In genomic region chr6:47047479-47048411, GRCh38 we compare ENCODE assay signal across 8 cellular contexts. TPM values are rescaled to one million over a fixed set of nuclear protein-coding genes. Genes with fewer than 3 reads are reported as not detected.
DNase-seq lines count a peak whose midpoint lies in the region; ATAC-seq and TF ChIP-seq lines count a peak whose summit lies in the region.

No MANE protein-coding gene starts in this region.

- no peaks in the 10 kb centered on the region for H3K4me1 ChIP-seq in uterus

- H3K9me3 ChIP-seq in uterus, result no peaks in the 10 kb centered on the region

- H3K27ac ChIP-seq in uterus, result no peak overlapping the region

- TF ChIP-seq CTCF in GM12865 (IDR thresholded peaks at IDR 0.05; ENCODE audit: insufficient read depth, low read depth, low read length, missing control alignments) (peak; percentile 70), epithelial cell of esophagus (IDR thresholded peaks at IDR 0.05; ENCODE audit: insufficient read depth, low read depth, low read length, missing control alignments) (peak; percentile 89), uterus (IDR thresholded peaks at IDR 0.05) (peak; percentile 71 to 81 (median 74))

- TF ChIP-seq POLR2A in uterus (IDR thresholded peaks at IDR 0.05), result no peak

- no peak overlapping the region for H3K4me3 ChIP-seq in GM12865 (ENCODE audit: low read depth, low read length)
- no peak overlapping the region for H3K4me3 ChIP-seq in epithelial cell of esophagus (ENCODE audit: low read length)
- no peak overlapping the region for H3K4me3 ChIP-seq in uterus

- DNase-seq in AG08395 (ENCODE audit: low spot score) (peak; percentile 74), GM12865 (ENCODE audit: low read depth) (peak; percentile 69), NCI-H1436 (lab: John Stamatoyannopoulos, UW) (peak; percentile 69), epithelial cell of esophagus (ENCODE audit: low read depth) (peak; percentile 86), midbrain (lab: John Stamatoyannopoulos, UW) (peak; percentile 60), uterus (peak; percentile 29 to 44)

- H3K36me3 ChIP-seq in uterus, result no peaks in the 10 kb centered on the region

- intact Hi-C loops in uterus (cut with DNase I; ENCODE audit: low total_unique reads), result no loop called here

- ATAC-seq in HG02642 (IDR thresholded peaks at IDR 0.05; ENCODE audit: poor library complexity, unreplicated experiment) (peak; percentile 86), SK-N-SH treated with all-trans-retinoic acid at 6 μM for 48 hours (peak; percentile 96)

- H3K27me3 ChIP-seq in uterus, result no peaks in the 10 kb centered on the region

TF ChIP-seq in SK-N-SH treated with all-trans-retinoic acid at 6 μM for 48 hours, 23 proteins besides CTCF, POLR2A, EP300 and RAD21:
- TF ChIP-seq GLIS3 (CRISPR knock-in tag; IDR thresholded peaks at IDR 0.05), result no peak
- peak; percentile 38; the same call in 1 of the 2 replicates for TF ChIP-seq TCF4 (CRISPR knock-in tag; IDR thresholded peaks at IDR 0.05; ENCODE audit: borderline replicate concordance)

RNA-seq across cellular contexts. Expression of gene ADGRF1, which starts 5.6 kb away (rescaled TPM):
- total RNA-seq in uterus, result under 1 TPM in 1 of 4 donors, not detected in 3; 0.35 TPM
